In genomic region chr7:1513657-1514095, GRCh38 we compare ENCODE assay signal across 9 cellular contexts. TPM values are rescaled to one million over a fixed set of nuclear protein-coding genes. Genes with fewer than 3 reads are reported as not detected.
DNase-seq lines count a peak whose midpoint lies in the region; ATAC-seq and TF ChIP-seq lines count a peak whose summit lies in the region.
"Had no signal": no experiment of that assay in that cellular context is flagged by ENCODE, and none has a peak within 500 bp of the region (broad histone marks: within the 10 kb centered on the region; RNA-seq: fewer than 3 reads in every experiment).

No MANE protein-coding gene starts in this region.

- peak; percentile 68 for ATAC-seq in thoracic aorta (ENCODE audit: insufficient number of reproducible peaks, low FRiP score, low read depth)
- no peak for ATAC-seq in GM21825 (IDR thresholded peaks at IDR 0.05; ENCODE audit: unreplicated experiment)
- no peak for ATAC-seq in HG03442 (IDR thresholded peaks at IDR 0.05; ENCODE audit: unreplicated experiment)

- H3K27ac ChIP-seq in thoracic aorta, result peak overlapping the region; percentile 99 to 100

- peak; percentile 71 for DNase-seq in NB4 (ENCODE audit: low read depth)
- peak; percentile 45 for DNase-seq in choroid plexus epithelial cell (ENCODE audit: low read depth)
- peak; percentile 47 to 91 for DNase-seq in lower leg skin (ENCODE audit: low spot score in 2 of 2)
- DNase-seq in thoracic aorta (ENCODE audit: low spot score), result no peak
- no peak for DNase-seq in activated naive CD4-positive, alpha-beta T cell treated with Interleukin-2 at 50 U/mL for 16 hours
- no peak for DNase-seq in NK-92 (lab: John Stamatoyannopoulos, UW; ENCODE audit: unreplicated experiment)
- DNase-seq: mesendoderm had no signal

- 26 to 37% methylated on average over 18 to 20 of the region's 20 CpGs for WGBS in lower leg skin, 2 donors

- peaks cover 13 to 22% of the 10 kb centered on the region in 2 donors for H3K4me1 ChIP-seq in thoracic aorta (ENCODE audit: control insufficient read depth in 1 of 2, low read depth in 2 of 2)

- no peak for TF ChIP-seq POLR2A in NB4 (IDR thresholded peaks at IDR 0.05; ENCODE audit: extremely low read depth, insufficient read length)
- no peak for TF ChIP-seq POLR2A in lower leg skin (IDR thresholded peaks at IDR 0.05)

- TF ChIP-seq CTCF in NB4 (IDR thresholded peaks at IDR 0.05; ENCODE audit: low read depth, low read length), result no peak
- no peak for TF ChIP-seq CTCF in choroid plexus epithelial cell (conservative IDR thresholded peaks at IDR 0.05; ENCODE audit: low read depth, low read length)
- TF ChIP-seq CTCF in lower leg skin (IDR thresholded peaks at IDR 0.05), result no peak
- TF ChIP-seq CTCF in thoracic aorta (IDR thresholded peaks at IDR 0.05), result no peak

- no peaks in the 10 kb centered on the region for H3K9me3 ChIP-seq in thoracic aorta

- intact Hi-C loops in lower leg skin (cut with DNase I; ENCODE audit: low total_unique reads), result no loop called here

- H3K27me3 ChIP-seq in thoracic aorta (replicated peaks; ENCODE audit: insufficient read depth), result no peaks in the 10 kb centered on the region

- H3K4me3 ChIP-seq in NB4 (ENCODE audit: low read depth, low read length), result peak overlapping the region; percentile 35
- H3K4me3 ChIP-seq in choroid plexus epithelial cell (ENCODE audit: low read depth, low read length), result no peak overlapping the region
- H3K4me3 ChIP-seq in lower leg skin (ENCODE audit: low read depth, poor library complexity, severe bottlenecking), result no peak overlapping the region
- peak overlapping the region; percentile 75 for H3K4me3 ChIP-seq in thoracic aorta

- H3K36me3 ChIP-seq in thoracic aorta, result no peaks in the 10 kb centered on the region

RNA-seq across cellular contexts. Expression of gene INTS1, which starts 9.5 kb away (rescaled TPM):
- total RNA-seq in lower leg skin (10 to 100 TPM; 45.9 to 70.6 (median 60.3) TPM), thoracic aorta (10 to 100 TPM; 59.8 to 89.6 TPM)

RNA-seq across cellular contexts. Expression of gene MAFK, which starts 16.8 kb away (rescaled TPM):
- total RNA-seq in lower leg skin, result 10 to 100 TPM; 47.7 to 72.8 (median 52.3) TPM
- total RNA-seq in thoracic aorta, result 100 to 1,000 TPM; 111 to 161 TPM

RNA-seq across cellular contexts. Expression of gene TMEM184A, which starts 42.3 kb away (rescaled TPM):
- 100 to 1,000 TPM in 3 of 4 donors, 10 to 100 TPM in 1; 70.5 to 177 (median 119) TPM for total RNA-seq in lower leg skin
- 1 to 10 TPM in 1 of 2 donors, not detected in 1; 1.5 TPM for total RNA-seq in thoracic aorta

RNA-seq across cellular contexts. Expression of gene MICALL2, which starts 54.4 kb away (rescaled TPM):
- total RNA-seq in lower leg skin (10 to 100 TPM; 10.4 to 17.0 (median 14.0) TPM), thoracic aorta (10 to 100 TPM; 71.7 to 80.0 TPM)

RNA-seq across cellular contexts. Expression of gene PSMG3, which starts 56.2 kb away (rescaled TPM):
- 10 to 100 TPM; 38.2 to 73.2 (median 60.7) TPM for total RNA-seq in lower leg skin
- total RNA-seq in thoracic aorta, result 10 to 100 TPM; 30.9 to 40.4 TPM

Comparison
In these comparisons a context has a peak if more than half of its experiments do, and no peak if none do; other contexts are left out.
1. DNase-seq: peak in NB4 (single experiment), choroid plexus epithelial cell (single experiment) and lower leg skin (2 of 2); none in thoracic aorta (single experiment), activated naive CD4-positive, alpha-beta T cell treated with Interleukin-2 at 50 U/mL for 16 hours (single experiment) and NK-92 (single experiment).
2. H3K4me3 ChIP-seq: peak in NB4 (single experiment) and thoracic aorta (single experiment); none in choroid plexus epithelial cell (single experiment) and lower leg skin (single experiment).
3. RNA of gene TMEM184A, which starts 42.3 kb away (total RNA-seq): 70.5 to 177 TPM in lower leg skin; 1.5 TPM in thoracic aorta; every median in the first group is over 10 times any median in the second.